9 cellular contexts compared by ENCODE assay signal in genomic region chr1:94384485-94385353, GRCh38. TPM values are rescaled to one million over a fixed set of nuclear protein-coding genes. Genes with fewer than 3 reads are reported as not detected.
A peak's percentile ranks its signal among the peaks of the same experiment; 100 is the strongest.
DNase-seq lines count a peak whose midpoint lies in the region; ATAC-seq and TF ChIP-seq lines count a peak whose summit lies in the region.
"Had no signal": no experiment of that assay in that cellular context is flagged by ENCODE, and none has a peak within 500 bp of the region (broad histone marks: within the 10 kb centered on the region; RNA-seq: fewer than 3 reads in every experiment).

No MANE protein-coding gene starts in this region.

- ATAC-seq in activated naive CD8-positive, alpha-beta T cell treated with anti-CD3 and anti-CD28 coated beads, Interleukin-2, amount 10 ng/mL, durations not matched to agents 7 days and 5 days (ENCODE audit: low read depth): peak; percentile 39
- peak; percentile 70 for ATAC-seq in naive thymus-derived CD4-positive, alpha-beta T cell
- no peak for ATAC-seq in GM18867 (IDR thresholded peaks at IDR 0.05; ENCODE audit: unreplicated experiment)

- peak; percentile 98 for DNase-seq in DMS53 treated with DMSO at 0.1 percent for 48 hours (lab: John Stamatoyannopoulos, UW; ENCODE audit: unreplicated experiment)
- peak; percentile 46 for DNase-seq in KBM-7
- no peak for DNase-seq in activated naive CD8-positive, alpha-beta T cell treated with anti-CD3 and anti-CD28 coated beads, Interleukin-2, amount 10 ng/mL, durations not matched to agents 7 days and 5 days
- peak in 7 of 9 donors; percentile 14 to 52 (median 47) for DNase-seq in naive thymus-derived CD4-positive, alpha-beta T cell
- no peak for DNase-seq in GM13977 (ENCODE audit: low spot score)
- DNase-seq in NK-92 (lab: John Stamatoyannopoulos, UW; ENCODE audit: unreplicated experiment): no peak
- no peak for DNase-seq in dedifferentiated amniotic fluid mesenchymal stem cell (ENCODE audit: extremely low spot score)
- DNase-seq: heart right ventricle had no signal

- no peaks in the 10 kb centered on the region for H3K9me3 ChIP-seq in naive thymus-derived CD4-positive, alpha-beta T cell (ENCODE audit: control insufficient read depth in 2 of 3, low read length in 3 of 3)

- peak overlapping the region; percentile 61 for H3K27ac Mint-ChIP-seq in activated naive CD8-positive, alpha-beta T cell treated with anti-CD3 and anti-CD28 coated beads, Interleukin-2, amount 10 ng/mL, durations not matched to agents 7 days and 5 days
- peak overlapping the region; percentile 71 to 95 (median 90) for H3K27ac Mint-ChIP-seq in naive thymus-derived CD4-positive, alpha-beta T cell

- H3K27me3 Mint-ChIP-seq in activated naive CD8-positive, alpha-beta T cell treated with anti-CD3 and anti-CD28 coated beads, Interleukin-2, amount 10 ng/mL, durations not matched to agents 7 days and 5 days: peaks cover 4% of the 10 kb centered on the region
- H3K27me3 Mint-ChIP-seq in naive thymus-derived CD4-positive, alpha-beta T cell: no peaks in the 10 kb centered on the region

- H3K4me3 ChIP-seq in naive thymus-derived CD4-positive, alpha-beta T cell (ENCODE audit: low read length): peak overlapping the region; percentile 25
- H3K4me3 ChIP-seq: heart right ventricle had no signal

- TF ChIP-seq CTCF in GM13977 (IDR thresholded peaks at IDR 0.05; ENCODE audit: extremely low read depth, insufficient read depth, missing control alignments): no peak

- no peaks in the 10 kb centered on the region for H3K36me3 Mint-ChIP-seq in activated naive CD8-positive, alpha-beta T cell treated with anti-CD3 and anti-CD28 coated beads, Interleukin-2, amount 10 ng/mL, durations not matched to agents 7 days and 5 days
- H3K36me3 Mint-ChIP-seq in naive thymus-derived CD4-positive, alpha-beta T cell: peaks cover 0 to 7% (median 3%) of the 10 kb centered on the region in 5 donors

- in situ Hi-C loops in KBM-7 (cut with MboI; ENCODE audit: low pct_unique_long_range_greater_than_20kb, low sequenced_read_pairs) (no loop called here), GM13977 (cut with MboI; ENCODE audit: low pct_unique_long_range_greater_than_20kb, low sequenced_read_pairs, unreplicated experiment) (no loop called here)

- POLR2A ChIA-PET in activated naive CD8-positive, alpha-beta T cell treated with anti-CD3 and anti-CD28 coated beads, Interleukin-2, amount 10 ng/mL, durations not matched to agents 7 days and 5 days (lab: Charles Lee): no interaction called here
- POLR2A ChIA-PET in naive thymus-derived CD4-positive, alpha-beta T cell (lab: Charles Lee): interaction anchor here (1.0 kb wide), 1 partner anchor 33 kb away, joined by 9 read pairs; the partner anchor contains the start of gene ABCD3

- peak overlapping the region; percentile 43 for H3K27ac ChIP-seq in naive thymus-derived CD4-positive, alpha-beta T cell (ENCODE audit: low read depth, low read length)
- H3K27ac ChIP-seq: heart right ventricle had no signal

- no peaks in the 10 kb centered on the region for H3K36me3 ChIP-seq in naive thymus-derived CD4-positive, alpha-beta T cell (ENCODE audit: control insufficient read depth in 2 of 3, insufficient read depth in 3 of 3, low read length in 3 of 3)
- H3K36me3 ChIP-seq: heart right ventricle had no signal

- H3K4me3 Mint-ChIP-seq in activated naive CD8-positive, alpha-beta T cell treated with anti-CD3 and anti-CD28 coated beads, Interleukin-2, amount 10 ng/mL, durations not matched to agents 7 days and 5 days: peak overlapping the region; percentile 28
- H3K4me3 Mint-ChIP-seq in naive thymus-derived CD4-positive, alpha-beta T cell: peak overlapping the region; percentile 64 to 84 (median 75)

- intact Hi-C loops in naive thymus-derived CD4-positive, alpha-beta T cell (cut with micrococcal nuclease): loop anchor here (2.0 to 5.0 kb wide), 2 partner anchors 33 to 34 kb away; partner anchors contain the start of gene ABCD3 (in 2 of the 2)

- H3K4me1 Mint-ChIP-seq in activated naive CD8-positive, alpha-beta T cell treated with anti-CD3 and anti-CD28 coated beads, Interleukin-2, amount 10 ng/mL, durations not matched to agents 7 days and 5 days: peaks cover 16% of the 10 kb centered on the region
- peaks cover 15 to 40% (median 34%) of the 10 kb centered on the region in 7 donors for H3K4me1 Mint-ChIP-seq in naive thymus-derived CD4-positive, alpha-beta T cell

- CTCF ChIA-PET in naive thymus-derived CD4-positive, alpha-beta T cell (lab: Charles Lee): no interaction called here

- peaks cover 0 to 23% of the 10 kb centered on the region in 2 donors for H3K4me1 ChIP-seq in naive thymus-derived CD4-positive, alpha-beta T cell (ENCODE audit: control insufficient read depth in 2 of 2, insufficient read depth in 2 of 2, low read length in 2 of 2)

- peaks cover 3% of the 10 kb centered on the region for H3K9me3 Mint-ChIP-seq in activated naive CD8-positive, alpha-beta T cell treated with anti-CD3 and anti-CD28 coated beads, Interleukin-2, amount 10 ng/mL, durations not matched to agents 7 days and 5 days
- H3K9me3 Mint-ChIP-seq in naive thymus-derived CD4-positive, alpha-beta T cell: peaks cover 0 to 14% (median 5%) of the 10 kb centered on the region in 11 donors

- no peaks in the 10 kb centered on the region for H3K27me3 ChIP-seq in naive thymus-derived CD4-positive, alpha-beta T cell (ENCODE audit: control insufficient read depth in 2 of 2, insufficient read depth in 2 of 2, low read length in 2 of 2)
- H3K27me3 ChIP-seq: heart right ventricle had no signal

RNA-seq across cellular contexts. Expression of gene ABCD3, which starts 33.5 kb away (rescaled TPM):
- 10 to 100 TPM; 22.6 to 26.0 TPM for total RNA-seq in activated naive CD8-positive, alpha-beta T cell treated with anti-CD3 and anti-CD28 coated beads, Interleukin-2, amount 10 ng/mL, durations not matched to agents 7 days and 5 days
- 10 to 100 TPM; 18.0 to 31.2 (median 25.0) TPM for total RNA-seq in naive thymus-derived CD4-positive, alpha-beta T cell
- polyA plus RNA-seq in naive thymus-derived CD4-positive, alpha-beta T cell: 10 to 100 TPM; 22.2 to 24.4 TPM

Comparison
In these comparisons a context has a peak if more than half of its experiments do, and no peak if none do; other contexts are left out.
1. DNase-seq: peak in DMS53 treated with DMSO at 0.1 percent for 48 hours (single experiment), KBM-7 (single experiment) and naive thymus-derived CD4-positive, alpha-beta T cell (7 of 9); none in activated naive CD8-positive, alpha-beta T cell treated with anti-CD3 and anti-CD28 coated beads, Interleukin-2, amount 10 ng/mL, durations not matched to agents 7 days and 5 days (single experiment), GM13977 (single experiment), NK-92 (single experiment) and dedifferentiated amniotic fluid mesenchymal stem cell (single experiment).